ENCODE assay signal across 18 cellular contexts in genomic region chr1:113934006-113934405, GRCh38. TPM values are rescaled to one million over a fixed set of nuclear protein-coding genes. Genes with fewer than 3 reads are reported as not detected.
DNase-seq lines count a peak whose midpoint lies in the region; ATAC-seq and TF ChIP-seq lines count a peak whose summit lies in the region.
"Had no signal": no experiment of that assay in that cellular context is flagged by ENCODE, and none has a peak within 500 bp of the region (broad histone marks: within the 10 kb centered on the region; RNA-seq: fewer than 3 reads in every experiment).

No MANE protein-coding gene starts in this region.

- peaks cover 3% of the 10 kb centered on the region for H3K36me3 Mint-ChIP-seq in activated naive CD4-positive, alpha-beta T cell treated with anti-CD3 and anti-CD28 coated beads, Interleukin-2, amount 50 U/mL, for 24 hours
- no peaks in the 10 kb centered on the region for H3K36me3 Mint-ChIP-seq in chondrocyte (ENCODE audit: low read depth)
- H3K36me3 Mint-ChIP-seq in type B pancreatic cell: no peaks in the 10 kb centered on the region

- DNase-seq in activated naive CD4-positive, alpha-beta T cell treated with anti-CD3 and anti-CD28 coated beads, Interleukin-2, amount 50 U/mL, for 16 hours: no peak
- DNase-seq in chondrocyte (ENCODE audit: low spot score) (no peak), type B pancreatic cell (ENCODE audit: extremely low spot score, unreplicated experiment) (no peak), MG63 (no peak)
- DNase-seq: activated CD4-positive, alpha-beta T cell treated with anti-CD3 and anti-CD28 coated beads for 1 hour; anterior cingulate cortex; effector CD4-positive, alpha-beta T cell; esophagus squamous epithelium; HFFc6; KG1; NCI-H1092 treated with DMSO at 0.1 percent for 48 hours; NCI-H2081; NCI-H510A; NK-92 treated with Interleukin-12 subunit alpha and Interleukin-12 subunit beta, amount 100 ng/mL, for 24 hours; stimulated activated CD8-positive, alpha-beta memory T cell treated with anti-CD3 and anti-CD28 coated beads, Interleukin-4, amount 100 ng/mL, for 48 hours had no signal

- no peaks in the 10 kb centered on the region for H3K9me2 ChIP-seq in Loucy (replicated peaks; ENCODE audit: low read depth, low read length)

- no peaks in the 10 kb centered on the region for H3K9me3 Mint-ChIP-seq in activated naive CD4-positive, alpha-beta T cell treated with anti-CD3 and anti-CD28 coated beads, Interleukin-2, amount 50 U/mL, for 24 hours
- no peaks in the 10 kb centered on the region for H3K9me3 Mint-ChIP-seq in chondrocyte (ENCODE audit: low read depth)
- no peaks in the 10 kb centered on the region for H3K9me3 Mint-ChIP-seq in type B pancreatic cell
- H3K9me3 Mint-ChIP-seq: HFFc6 had no signal

- H3K79me2 ChIP-seq in Loucy (ENCODE audit: insufficient read depth, low read length): peaks cover 93% of the 10 kb centered on the region

- H3K9me3 ChIP-seq in Loucy (ENCODE audit: insufficient read depth, low read depth, low read length) (no peaks in the 10 kb centered on the region), MG63 (no peaks in the 10 kb centered on the region)
- H3K9me3 ChIP-seq: esophagus squamous epithelium had no signal

- H3K4me2 ChIP-seq in Loucy (ENCODE audit: low read depth, low read length, poor library complexity, severe bottlenecking): peak overlapping the region; percentile 100

- ATAC-seq in GM18511 (IDR thresholded peaks at IDR 0.05; ENCODE audit: unreplicated experiment): no peak

- H3K4me1 Mint-ChIP-seq in activated naive CD4-positive, alpha-beta T cell treated with anti-CD3 and anti-CD28 coated beads, Interleukin-2, amount 50 U/mL, for 24 hours: peaks cover 83% of the 10 kb centered on the region
- H3K4me1 Mint-ChIP-seq in chondrocyte (ENCODE audit: low read depth) (peaks cover 54% of the 10 kb centered on the region), type B pancreatic cell (ENCODE audit: unreplicated experiment) (peaks cover 46% of the 10 kb centered on the region)

- TF ChIP-seq CTCF in Loucy (conservative IDR thresholded peaks at IDR 0.05; ENCODE audit: low read length) (no peak), chondrocyte (IDR thresholded peaks at IDR 0.05) (no peak), type B pancreatic cell (conservative IDR thresholded peaks at IDR 0.05) (no peak)

- H3K9ac ChIP-seq in Loucy (ENCODE audit: low read depth, low read length, poor library complexity, severe bottlenecking): peak overlapping the region; percentile 80

- H3K4me3 Mint-ChIP-seq in activated naive CD4-positive, alpha-beta T cell treated with anti-CD3 and anti-CD28 coated beads, Interleukin-2, amount 50 U/mL, for 24 hours: peak overlapping the region; percentile 96
- H3K4me3 Mint-ChIP-seq in chondrocyte (ENCODE audit: unreplicated experiment) (no peak overlapping the region), type B pancreatic cell (peak overlapping the region; percentile 46)
- H3K4me3 Mint-ChIP-seq: HFFc6 had no signal

- peaks cover 89% of the 10 kb centered on the region for H4K20me1 ChIP-seq in Loucy (ENCODE audit: insufficient read depth, low read length, poor library complexity, severe bottlenecking)

- H3F3A ChIP-seq in Loucy (ENCODE audit: low read depth): peaks cover 13% of the 10 kb centered on the region; the same call in 1 of the 2 replicates

- H3K27me3 Mint-ChIP-seq in activated naive CD4-positive, alpha-beta T cell treated with anti-CD3 and anti-CD28 coated beads, Interleukin-2, amount 50 U/mL, for 24 hours: no peaks in the 10 kb centered on the region
- no peaks in the 10 kb centered on the region for H3K27me3 Mint-ChIP-seq in chondrocyte (ENCODE audit: low read depth)
- H3K27me3 Mint-ChIP-seq in type B pancreatic cell: no peaks in the 10 kb centered on the region

- peaks cover 73% of the 10 kb centered on the region for H3K4me1 ChIP-seq in Loucy (ENCODE audit: insufficient read depth, low read length, poor library complexity, severe bottlenecking)

- H2AFZ ChIP-seq in Loucy (ENCODE audit: low read length): no peak overlapping the region

- peak overlapping the region; percentile 79 for H3K4me3 ChIP-seq in Loucy (ENCODE audit: low read length, poor library complexity, severe bottlenecking)
- H3K4me3 ChIP-seq in MG63: no peak overlapping the region
- H3K4me3 ChIP-seq: esophagus squamous epithelium had no signal

- H3K27me3 ChIP-seq in Loucy (ENCODE audit: insufficient read depth, low read length, poor library complexity, severe bottlenecking) (no peaks in the 10 kb centered on the region), MG63 (no peaks in the 10 kb centered on the region)
- H3K27me3 ChIP-seq: esophagus squamous epithelium had no signal

- H3K27ac Mint-ChIP-seq in activated naive CD4-positive, alpha-beta T cell treated with anti-CD3 and anti-CD28 coated beads, Interleukin-2, amount 50 U/mL, for 24 hours: peak overlapping the region; percentile 92
- H3K27ac Mint-ChIP-seq in chondrocyte (ENCODE audit: unreplicated experiment): peak overlapping the region; percentile 19
- H3K27ac Mint-ChIP-seq in type B pancreatic cell: peak overlapping the region; percentile 2
- H3K27ac Mint-ChIP-seq: HFFc6 had no signal

- no peaks in the 10 kb centered on the region for H3K36me3 ChIP-seq in Loucy (ENCODE audit: insufficient read depth, low read length)
- H3K36me3 ChIP-seq in MG63: peaks cover 4% of the 10 kb centered on the region; the same call in 1 of the 2 replicates
- H3K36me3 ChIP-seq: esophagus squamous epithelium had no signal

RNA-seq across cellular contexts. Expression of gene HIPK1, which starts 4.9 kb away (rescaled TPM):
- 57.4 to 63.4 TPM (median 60.0 TPM) in 3 replicates for total RNA-seq in chondrocyte
- 49.9 and 62.0 TPM in 2 replicates for total RNA-seq in type B pancreatic cell (ENCODE audit: low replicate concordance)
- total RNA-seq in MG63 (2014; rRNA removed; shearing (Covaris generic); ENCODE audit: low replicate concordance): 8.5 and 14.3 TPM in 2 replicates

RNA-seq across cellular contexts. Expression of gene DCLRE1B, which starts 28.9 kb away (rescaled TPM):
- total RNA-seq in chondrocyte: 8.1 to 11.4 TPM (median 8.3 TPM) in 3 replicates
- 5.7 and 16.0 TPM in 2 replicates for total RNA-seq in type B pancreatic cell (ENCODE audit: low replicate concordance)
- 11.6 and 11.8 TPM in 2 replicates for total RNA-seq in MG63 (2014; rRNA removed; shearing (Covaris generic); ENCODE audit: low replicate concordance)

RNA-seq across cellular contexts. Expression of gene AP4B1, which starts 29.4 kb away (rescaled TPM):
- total RNA-seq in chondrocyte (15.6 to 23.6 TPM (median 16.8 TPM) in 3 replicates), type B pancreatic cell (ENCODE audit: low replicate concordance) (13.5 and 22.4 TPM in 2 replicates)
- 12.3 and 12.7 TPM in 2 replicates for total RNA-seq in MG63 (2014; rRNA removed; shearing (Covaris generic); ENCODE audit: low replicate concordance)

RNA-seq across cellular contexts. Expression of gene OLFML3, which starts 45.3 kb away (rescaled TPM):
- total RNA-seq in chondrocyte: 33.1 to 44.2 TPM (median 34.9 TPM) in 3 replicates
- total RNA-seq in type B pancreatic cell (ENCODE audit: low replicate concordance): 7.5 and 30.5 TPM in 2 replicates
- 2.2 and 2.7 TPM in 2 replicates for total RNA-seq in MG63 (2014; rRNA removed; shearing (Covaris generic); ENCODE audit: low replicate concordance)

RNA-seq across cellular contexts. Expression of gene BCL2L15, which starts 46.6 kb away (rescaled TPM):
- total RNA-seq in chondrocyte: 0.17 to 0.33 TPM (median 0.17 TPM) in 3 replicates
- 1.2 TPM in 2 replicates for total RNA-seq in type B pancreatic cell (ENCODE audit: low replicate concordance)
- 0.03 and 1.2 TPM in 2 replicates for total RNA-seq in MG63 (2014; rRNA removed; shearing (Covaris generic); ENCODE audit: low replicate concordance)

Comparison
In these comparisons a context has a peak if more than half of its experiments do, and no peak if none do; other contexts are left out.
1. H3K27ac Mint-ChIP-seq: peak in every context shown above with its lines; median percentile 92 in activated naive CD4-positive, alpha-beta T cell treated with anti-CD3 and anti-CD28 coated beads, Interleukin-2, amount 50 U/mL, for 24 hours; 19 in chondrocyte; 2 in type B pancreatic cell.